ENCODE assay signal across 17 cellular contexts in genomic region chr15:86610038-86610437, GRCh38.
"Had no signal": no experiment of that assay in that cellular context is flagged by ENCODE, and none has a peak within 500 bp of the region (broad histone marks: within the 10 kb centered on the region; RNA-seq: fewer than 3 reads in every experiment).

No MANE protein-coding gene starts in this region.

- H3K27me3 Mint-ChIP-seq: stimulated activated naive CD8-positive, alpha-beta T cell treated with anti-CD3 and anti-CD28 coated beads, Interleukin-15, Interleukin-2, amounts not matched to agents 100 ng/mL and 50 ng/mL, for 24 hours had no signal

- ATAC-seq: foreskin keratinocyte, left cardiac atrium had no signal

- H3K36me3 Mint-ChIP-seq: neural progenitor cell had no signal

- DNase-seq: effector CD4-positive, alpha-beta T cell; endodermal cell; erythroblast; foreskin keratinocyte; kidney; left cardiac atrium; left ventricle myocardium inferior; mesenchymal stem cell; midbrain; nucleus accumbens; ovary; sigmoid colon; stimulated activated CD4-positive, alpha-beta T cell treated with anti-CD3 and anti-CD28 coated beads, Interleukin-2, amount 100 ng/mL, for 24 hours; transverse colon had no signal

- H3K4me3 Mint-ChIP-seq: endodermal cell; natural killer cell treated with Interleukin-12 subunit alpha and Interleukin-12 subunit beta and Interleukin-15 and Interleukin-18, amount 100 ng/mL, for 72 hours; neural progenitor cell; stimulated activated naive CD8-positive, alpha-beta T cell treated with anti-CD3 and anti-CD28 coated beads, Interleukin-15, Interleukin-2, amounts not matched to agents 100 ng/mL and 50 ng/mL, for 24 hours had no signal

- H3K9me3 Mint-ChIP-seq: stimulated activated naive CD8-positive, alpha-beta T cell treated with anti-CD3 and anti-CD28 coated beads, Interleukin-15, Interleukin-2, amounts not matched to agents 100 ng/mL and 50 ng/mL, for 24 hours had no signal

- H3K27ac Mint-ChIP-seq: endodermal cell; natural killer cell treated with Interleukin-12 subunit alpha and Interleukin-12 subunit beta and Interleukin-15 and Interleukin-18, amount 100 ng/mL, for 72 hours; neural progenitor cell; stimulated activated naive CD8-positive, alpha-beta T cell treated with anti-CD3 and anti-CD28 coated beads, Interleukin-15, Interleukin-2, amounts not matched to agents 100 ng/mL and 50 ng/mL, for 24 hours had no signal
